ENCODE assay signal across 24 cellular contexts in genomic region chr1:238985312-238985711, GRCh38.
DNase-seq lines count a peak whose midpoint lies in the region; ATAC-seq, FAIRE-seq and TF ChIP-seq lines count a peak whose summit lies in the region.
"Had no signal": no experiment of that assay in that cellular context is flagged by ENCODE, and none has a peak within 500 bp of the region (broad histone marks: within the 10 kb centered on the region; RNA-seq: fewer than 3 reads in every experiment).

No MANE protein-coding gene starts in this region.

- H3K27ac ChIP-seq in breast epithelium (no peak overlapping the region), PC-3 (ENCODE audit: low read length) (no peak overlapping the region), left lung (no peak overlapping the region)
- H3K27ac ChIP-seq: 22Rv1; A549; BLaER1 treated with 17β-estradiol and CSF1 and Interleukin-3, amounts not matched to agents 10 nM and 100 nM had no signal

- FAIRE-seq in bronchial epithelial cell (lab: Jason Lieb, UNC), result no peak
- FAIRE-seq: A549, GM12892, H54 had no signal

- no peak overlapping the region for H3K4me3 ChIP-seq in breast epithelium
- no peak overlapping the region for H3K4me3 ChIP-seq in PC-3 (ENCODE audit: low read length)
- H3K4me3 ChIP-seq in bronchial epithelial cell (ENCODE audit: low read depth, low read length), result no peak overlapping the region
- no peak overlapping the region for H3K4me3 ChIP-seq in left lung
- H3K4me3 ChIP-seq: A549; BLaER1 treated with 17β-estradiol and CSF1 and Interleukin-3, amounts not matched to agents 10 nM and 100 nM; HAP-1 had no signal

- no peaks in the 10 kb centered on the region for H3K36me3 Mint-ChIP-seq in MCF 10A (ENCODE audit: insufficient read depth, unreplicated experiment)
- H3K36me3 Mint-ChIP-seq: CD14-positive monocyte had no signal

- no peak overlapping the region for H3K4me3 Mint-ChIP-seq in MCF 10A (ENCODE audit: unreplicated experiment)
- H3K4me3 Mint-ChIP-seq: CD14-positive monocyte; CD4-positive, alpha-beta T cell; CD8-positive, alpha-beta memory T cell; HFFc6 had no signal

- H3K4me1 ChIP-seq in breast epithelium (no peaks in the 10 kb centered on the region), PC-3 (ENCODE audit: insufficient read depth, low read length) (0 out of 2 replicates have a peak, but pooled peaks cover 10% of the 10 kb centered on the region), left lung (no peaks in the 10 kb centered on the region)
- H3K4me1 ChIP-seq: A549; BLaER1 treated with 17β-estradiol and CSF1 and Interleukin-3, amounts not matched to agents 10 nM and 100 nM; HAP-1 had no signal

- BruUV-seq in MCF 10A (replicated peaks; lab: Mats Ljungman, UMichigan), result no TSS peak
- no TSS peak for BruUV-seq in PC-3 (replicated peaks; lab: Mats Ljungman, UMichigan)

- H3K4me1 Mint-ChIP-seq in MCF 10A (ENCODE audit: insufficient read depth, unreplicated experiment), result no peaks in the 10 kb centered on the region
- H3K4me1 Mint-ChIP-seq: CD14-positive monocyte; CD8-positive, alpha-beta memory T cell had no signal

- peak; percentile 26 for DNase-seq in MCF 10A (ENCODE audit: unreplicated experiment)
- DNase-seq in breast epithelium (ENCODE audit: low spot score in 2 of 2), result no peak
- peak; percentile 48 for DNase-seq in PC-3
- DNase-seq in bronchial epithelial cell (ENCODE audit: low read depth), result peak; percentile 7
- DNase-seq in left lung, result no peak
- DNase-seq in omental fat pad (ENCODE audit: low spot score), result no peak
- no peak for DNase-seq in A172 (ENCODE audit: low spot score)
- DNase-seq: ACHN; AML-193; BE2C; CD4-positive, alpha-beta T cell; CD8-positive, alpha-beta memory T cell; DMS 273 treated with DMSO at 0.1 percent for 48 hours; DMS79; GOT3; HFFc6 had no signal

- no peak overlapping the region for H2AFZ ChIP-seq in PC-3 (ENCODE audit: low read length)

- no peaks in the 10 kb centered on the region for H3F3A ChIP-seq in PC-3 (ENCODE audit: low read length, unreplicated experiment)

- H3K36me3 ChIP-seq in breast epithelium (no peaks in the 10 kb centered on the region), PC-3 (ENCODE audit: low read depth, low read length) (no peaks in the 10 kb centered on the region), bronchial epithelial cell (ENCODE audit: control insufficient read depth, insufficient read depth, low read length) (no peaks in the 10 kb centered on the region), left lung (no peaks in the 10 kb centered on the region)
- H3K36me3 ChIP-seq: BE2C; BLaER1 treated with 17β-estradiol and CSF1 and Interleukin-3, amounts not matched to agents 10 nM and 100 nM; HAP-1 had no signal

- no peak overlapping the region for H3K27ac Mint-ChIP-seq in MCF 10A (ENCODE audit: low read depth, unreplicated experiment)
- H3K27ac Mint-ChIP-seq: CD14-positive monocyte; CD4-positive, alpha-beta T cell; CD8-positive, alpha-beta memory T cell; HFFc6 had no signal

- intact Hi-C loops in MCF 10A (cut with micrococcal nuclease) (no loop called here), breast epithelium (cut with DNase I; ENCODE audit: low total_unique reads) (no loop called here), PC-3 (cut with micrococcal nuclease) (loop anchor here (2.0 kb wide), 1 partner anchor 25 kb away; no protein-coding TSS in a partner anchor), left lung (cut with DNase I) (no loop called here)

- H3K4me2 ChIP-seq in PC-3 (ENCODE audit: low read length), result no peak overlapping the region
- H3K4me2 ChIP-seq: A549; BLaER1 treated with 17β-estradiol and CSF1 and Interleukin-3, amounts not matched to agents 10 nM and 100 nM had no signal

- H3K79me2 ChIP-seq in PC-3 (ENCODE audit: low read length), result no peaks in the 10 kb centered on the region

- no peak overlapping the region for H3K9ac ChIP-seq in PC-3 (ENCODE audit: low read length)
- H3K9ac ChIP-seq: BLaER1 treated with 17β-estradiol and CSF1 and Interleukin-3, amounts not matched to agents 10 nM and 100 nM had no signal

- TF ChIP-seq CTCF in MCF 10A (IDR thresholded peaks at IDR 0.05; ENCODE audit: unreplicated experiment) (no peak), breast epithelium (IDR thresholded peaks at IDR 0.05) (no peak), PC-3 (conservative IDR thresholded peaks at IDR 0.05; ENCODE audit: low read depth, low read length) (no peak), bronchial epithelial cell (IDR thresholded peaks at IDR 0.05; ENCODE audit: insufficient read depth, low read length, severe bottlenecking) (no peak), left lung (IDR thresholded peaks at IDR 0.05) (no peak), omental fat pad (IDR thresholded peaks at IDR 0.05) (no peak)

- H3K9me3 Mint-ChIP-seq in MCF 10A (ENCODE audit: unreplicated experiment), result no peaks in the 10 kb centered on the region
- H3K9me3 Mint-ChIP-seq: HFFc6 had no signal

- no peak for TF ChIP-seq POLR2A in breast epithelium (IDR thresholded peaks at IDR 0.05)

- CTCF ChIA-PET in MCF 10A (lab: Yijun Ruan, JAX) (interaction anchor here (0.7 kb wide), 1 partner anchor 220 kb away, joined by 3 read pairs; no protein-coding TSS in a partner anchor), PC-3 (lab: Charles Lee) (no interaction called here)

- POLR2A ChIA-PET in MCF 10A (lab: Yijun Ruan, JAX), result no interaction called here
- POLR2A ChIA-PET in PC-3 (lab: Charles Lee; ENCODE audit: unreplicated experiment), result no interaction called here

- no peaks in the 10 kb centered on the region for H3K9me3 ChIP-seq in breast epithelium
- no peaks in the 10 kb centered on the region for H3K9me3 ChIP-seq in PC-3 (ENCODE audit: low read length)
- peaks cover 0 to 6% of the 10 kb centered on the region in 2 donors for H3K9me3 ChIP-seq in left lung
- H3K9me3 ChIP-seq: A549; BE2C; BLaER1 treated with 17β-estradiol and CSF1 and Interleukin-3, amounts not matched to agents 10 nM and 100 nM; HAP-1 had no signal

- H4K20me1 ChIP-seq in PC-3 (ENCODE audit: low read length), result no peaks in the 10 kb centered on the region
- H4K20me1 ChIP-seq: BLaER1 treated with 17β-estradiol and CSF1 and Interleukin-3, amounts not matched to agents 10 nM and 100 nM had no signal

- no peaks in the 10 kb centered on the region for H3K27me3 Mint-ChIP-seq in MCF 10A (ENCODE audit: insufficient read depth, unreplicated experiment)
- H3K27me3 Mint-ChIP-seq: CD4-positive, alpha-beta T cell; CD8-positive, alpha-beta memory T cell had no signal

- peak; percentile 84 for ATAC-seq in PC-3
- ATAC-seq in HG03196 (IDR thresholded peaks at IDR 0.05; ENCODE audit: unreplicated experiment), result no peak
- no peak for ATAC-seq in left lung
- no peak for ATAC-seq in omental fat pad (ENCODE audit: low FRiP score)
- ATAC-seq: A549 had no signal

- H3K9me2 ChIP-seq in PC-3 (replicated peaks; ENCODE audit: low read length), result no peaks in the 10 kb centered on the region

- H3K27me3 ChIP-seq in breast epithelium (no peaks in the 10 kb centered on the region), PC-3 (ENCODE audit: low read length) (no peaks in the 10 kb centered on the region), bronchial epithelial cell (ENCODE audit: control insufficient read depth, insufficient read depth, low read length) (no peaks in the 10 kb centered on the region), left lung (no peaks in the 10 kb centered on the region)
- H3K27me3 ChIP-seq: BE2C; BLaER1 treated with 17β-estradiol and CSF1 and Interleukin-3, amounts not matched to agents 10 nM and 100 nM had no signal

Comparison
In these comparisons a context has a peak if more than half of its experiments do, and no peak if none do; other contexts are left out.
1. DNase-seq: peak in MCF 10A (single experiment), PC-3 (single experiment) and bronchial epithelial cell (single experiment); none in breast epithelium (0 of 2), left lung (0 of 2), omental fat pad (single experiment) and A172 (single experiment).